1 cellular context compared by ENCODE assay signal in genomic region chr11:75314771-75315438, GRCh38.
TF ChIP-seq lines count a peak whose summit lies in the region.

No MANE protein-coding gene starts in this region.

TF ChIP-seq in GM23338, 12 proteins besides CTCF, POLR2A, EP300 and RAD21:
- TF ChIP-seq ETS1 (IDR thresholded peaks at IDR 0.05) (no peak), REST (IDR thresholded peaks at IDR 0.05; ENCODE audit: unreplicated experiment) (no peak), JUNB (IDR thresholded peaks at IDR 0.05; ENCODE audit: unreplicated experiment) (no peak), ZNF114 (CRISPR knock-in tag; IDR thresholded peaks at IDR 0.05) (no peak), CREB1 (CRISPR knock-in tag; IDR thresholded peaks at IDR 0.05; ENCODE audit: low read depth) (no peak), ZNF331 (CRISPR knock-in tag; IDR thresholded peaks at IDR 0.05; ENCODE audit: low read depth) (no peak), POLR2AphosphoS5 (IDR thresholded peaks at IDR 0.05; ENCODE audit: low read depth) (no peak), EZH2phosphoT487 (IDR thresholded peaks at IDR 0.05; ENCODE audit: unreplicated experiment) (no peak), EZH2 (IDR thresholded peaks at IDR 0.05; ENCODE audit: low read depth, unreplicated experiment) (no peak), NANOG (IDR thresholded peaks at IDR 0.05; ENCODE audit: borderline replicate concordance) (no peak), ZNF462 (CRISPR knock-in tag; IDR thresholded peaks at IDR 0.05) (no peak), STAT1 (IDR thresholded peaks at IDR 0.05; ENCODE audit: unreplicated experiment) (no peak)
